Comparison of ENCODE assay signal across 8 cellular contexts in the genomic region with DNA sequence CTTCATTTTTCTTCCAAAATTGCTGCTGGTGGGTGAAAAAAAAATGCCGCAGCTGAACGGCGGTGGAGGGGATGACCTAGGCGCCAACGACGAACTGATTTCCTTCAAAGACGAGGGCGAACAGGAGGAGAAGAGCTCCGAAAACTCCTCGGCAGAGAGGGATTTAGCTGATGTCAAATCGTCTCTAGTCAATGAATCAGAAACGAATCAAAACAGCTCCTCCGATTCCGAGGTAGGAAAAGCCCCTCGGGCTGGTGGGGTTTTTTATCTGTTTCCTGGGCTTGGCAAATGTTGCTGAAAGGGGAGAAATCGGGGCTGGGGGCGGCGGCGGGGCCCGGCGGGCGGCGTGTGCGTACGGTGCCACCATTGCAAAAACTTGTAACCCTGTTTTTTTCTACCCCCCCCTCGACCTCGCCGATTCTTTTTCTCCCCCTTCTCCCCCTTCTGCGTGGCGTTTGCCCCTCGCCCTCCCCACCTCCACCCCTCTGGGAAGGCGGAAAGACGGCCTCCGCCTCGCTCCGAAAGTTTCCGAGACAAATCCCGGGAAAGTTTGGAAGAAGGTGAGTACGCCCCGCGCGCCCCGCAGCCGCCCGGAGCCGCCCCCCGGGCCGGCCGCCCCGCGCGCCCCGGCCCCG. TPM values are rescaled to one million over a fixed set of nuclear protein-coding genes. Genes with fewer than 3 reads are reported as not detected.
DNase-seq lines count a peak whose midpoint lies in the region; ATAC-seq and TF ChIP-seq lines count a peak whose summit lies in the region.

No MANE protein-coding gene starts in this region.

- peaks cover 67% of the 10 kb centered on the region for H3F3A ChIP-seq in neural progenitor cell (ENCODE audit: low read depth)

- no peaks in the 10 kb centered on the region for H3K9me3 ChIP-seq in CD4-positive, alpha-beta memory T cell (ENCODE audit: control insufficient read depth in 1 of 2, low read length in 2 of 2)
- no peaks in the 10 kb centered on the region for H3K9me3 ChIP-seq in neural progenitor cell (ENCODE audit: low read depth)

- H3K9ac ChIP-seq in neural progenitor cell, result peak overlapping the region; percentile 53

- peak overlapping the region; percentile 93 to 100 (median 95) for H3K4me3 Mint-ChIP-seq in CD4-positive, alpha-beta memory T cell
- H3K4me3 Mint-ChIP-seq in neural progenitor cell, result peak overlapping the region; percentile 100

- H4K20me1 ChIP-seq in neural progenitor cell (ENCODE audit: low read depth), result peaks cover 15% of the 10 kb centered on the region

- TF ChIP-seq CTCF in fibroblast of mammary gland (conservative IDR thresholded peaks at IDR 0.05; ENCODE audit: control insufficient read depth, insufficient read depth, low read depth, low read length) (no peak), neural progenitor cell (IDR thresholded peaks at IDR 0.05) (no peak)

- CTCF ChIA-PET in CD4-positive, alpha-beta memory T cell (lab: Charles Lee; ENCODE audit: partially characterized antibody), result interaction anchor here (0.6 to 1.3 kb wide), 2 partner anchors 51 to 1835 kb away, joined by 3 to 4 read pairs; no protein-coding TSS in a partner anchor

- peak; percentile 10 to 53 (median 21) for DNase-seq in CD4-positive, alpha-beta memory T cell
- peak; percentile 40 for DNase-seq in LHCN-M2 (ENCODE audit: low read depth)
- peak; percentile 66 for DNase-seq in activated CD8-positive, alpha-beta memory T cell treated with anti-CD3 and anti-CD28 coated beads for 24 hours
- no peak for DNase-seq in fibroblast of mammary gland (ENCODE audit: low read depth)
- DNase-seq in neural progenitor cell (ENCODE audit: low spot score), result peak; percentile 76
- no peak for DNase-seq in superior temporal gyrus (ENCODE audit: extremely low spot score)
- no peak for DNase-seq in NCI-H2081 treated with DMSO at 0.1 percent for 48 hours (lab: John Stamatoyannopoulos, UW)

- H3K27ac ChIP-seq in CD4-positive, alpha-beta memory T cell (ENCODE audit: low read depth, low read length), result peak overlapping the region; percentile 6
- peak overlapping the region; percentile 76 for H3K27ac ChIP-seq in neural progenitor cell

- H3K27me3 Mint-ChIP-seq in CD4-positive, alpha-beta memory T cell, result peaks cover 16 to 18% of the 10 kb centered on the region in 2 donors
- peaks cover 3% of the 10 kb centered on the region for H3K27me3 Mint-ChIP-seq in neural progenitor cell (ENCODE audit: insufficient read depth, low read depth)

- no peak for ATAC-seq in GM18498 (IDR thresholded peaks at IDR 0.05; ENCODE audit: unreplicated experiment)

- H3K36me3 Mint-ChIP-seq in CD4-positive, alpha-beta memory T cell, result peaks cover 0 to 9% of the 10 kb centered on the region in 2 donors
- H3K36me3 Mint-ChIP-seq in neural progenitor cell, result peaks cover 4% of the 10 kb centered on the region

- peaks cover 24% of the 10 kb centered on the region for H3K4me1 ChIP-seq in CD4-positive, alpha-beta memory T cell (ENCODE audit: insufficient read depth, low read length)
- peaks cover 47% of the 10 kb centered on the region for H3K4me1 ChIP-seq in neural progenitor cell

- H3K27ac Mint-ChIP-seq in CD4-positive, alpha-beta memory T cell, result peak overlapping the region; percentile 84 to 97 (median 92)
- peak overlapping the region; percentile 98 for H3K27ac Mint-ChIP-seq in neural progenitor cell

- H3K4me1 Mint-ChIP-seq in CD4-positive, alpha-beta memory T cell, result peaks cover 14 to 45% (median 19%) of the 10 kb centered on the region in 4 donors
- H3K4me1 Mint-ChIP-seq in neural progenitor cell, result peaks cover 45% of the 10 kb centered on the region

- H3K9me3 Mint-ChIP-seq in CD4-positive, alpha-beta memory T cell, result no peaks in the 10 kb centered on the region
- no peaks in the 10 kb centered on the region for H3K9me3 Mint-ChIP-seq in neural progenitor cell

- peak overlapping the region; percentile 92 for H3K4me2 ChIP-seq in neural progenitor cell

- H3K36me3 ChIP-seq in CD4-positive, alpha-beta memory T cell (ENCODE audit: insufficient read depth, low read length), result no peaks in the 10 kb centered on the region
- no peaks in the 10 kb centered on the region for H3K36me3 ChIP-seq in neural progenitor cell

- H3K79me2 ChIP-seq in neural progenitor cell (ENCODE audit: low read depth), result peaks cover 52% of the 10 kb centered on the region

- intact Hi-C loops in CD4-positive, alpha-beta memory T cell (cut with micrococcal nuclease), result loop anchor here (2.0 to 5.0 kb wide), 2 partner anchors 56 to 431 kb away; no protein-coding TSS in a partner anchor

- POLR2A ChIA-PET in CD4-positive, alpha-beta memory T cell (lab: Charles Lee; ENCODE audit: partially characterized antibody), result interaction anchor here (1.0 kb wide), 1 partner anchor 434 kb away, joined by 3 read pairs; no protein-coding TSS in a partner anchor

- no peak overlapping the region for H2AFZ ChIP-seq in neural progenitor cell (replicated peaks)

- peaks cover 9% of the 10 kb centered on the region for H3K27me3 ChIP-seq in CD4-positive, alpha-beta memory T cell (ENCODE audit: insufficient read depth, low read length)
- no peaks in the 10 kb centered on the region for H3K27me3 ChIP-seq in neural progenitor cell

- peak overlapping the region; percentile 57 to 63 for H3K4me3 ChIP-seq in CD4-positive, alpha-beta memory T cell (ENCODE audit: low read length in 2 of 2)
- H3K4me3 ChIP-seq in fibroblast of mammary gland (ENCODE audit: control insufficient read depth, low read depth, low read length), result peak overlapping the region; percentile 84
- peak overlapping the region; percentile 95 for H3K4me3 ChIP-seq in neural progenitor cell

RNA-seq across cellular contexts. Expression of a gene that starts 0.8 kb away (rescaled TPM):
- 1 to 10 TPM; 2.3 to 3.2 TPM for total RNA-seq in CD4-positive, alpha-beta memory T cell
- polyA plus RNA-seq in CD4-positive, alpha-beta memory T cell, result 1 to 10 TPM in 1 of 2 donors, under 1 TPM in 1; 0.16 to 1.3 TPM
- 2.9 and 3.4 TPM in 2 replicates for total RNA-seq in LHCN-M2 (2014; rRNA removed)
- polyA plus RNA-seq in LHCN-M2 (2012), result 6.2 TPM
- 11.0 and 12.3 TPM in 2 replicates for total RNA-seq in neural progenitor cell (ENCODE audit: low replicate concordance)

Comparison
In these comparisons a context has a peak if more than half of its experiments do, and no peak if none do; other contexts are left out.
1. DNase-seq: peak in CD4-positive, alpha-beta memory T cell (5 of 5), LHCN-M2 (single experiment), activated CD8-positive, alpha-beta memory T cell treated with anti-CD3 and anti-CD28 coated beads for 24 hours (single experiment) and neural progenitor cell (single experiment); none in fibroblast of mammary gland (single experiment), superior temporal gyrus (single experiment) and NCI-H2081 treated with DMSO at 0.1 percent for 48 hours (single experiment).
2. Peak in every context shown above with its lines, with median percentiles within 50 percentile points of each other: H3K4me3 ChIP-seq.